8 cellular contexts compared by ENCODE assay signal in the genomic region with DNA sequence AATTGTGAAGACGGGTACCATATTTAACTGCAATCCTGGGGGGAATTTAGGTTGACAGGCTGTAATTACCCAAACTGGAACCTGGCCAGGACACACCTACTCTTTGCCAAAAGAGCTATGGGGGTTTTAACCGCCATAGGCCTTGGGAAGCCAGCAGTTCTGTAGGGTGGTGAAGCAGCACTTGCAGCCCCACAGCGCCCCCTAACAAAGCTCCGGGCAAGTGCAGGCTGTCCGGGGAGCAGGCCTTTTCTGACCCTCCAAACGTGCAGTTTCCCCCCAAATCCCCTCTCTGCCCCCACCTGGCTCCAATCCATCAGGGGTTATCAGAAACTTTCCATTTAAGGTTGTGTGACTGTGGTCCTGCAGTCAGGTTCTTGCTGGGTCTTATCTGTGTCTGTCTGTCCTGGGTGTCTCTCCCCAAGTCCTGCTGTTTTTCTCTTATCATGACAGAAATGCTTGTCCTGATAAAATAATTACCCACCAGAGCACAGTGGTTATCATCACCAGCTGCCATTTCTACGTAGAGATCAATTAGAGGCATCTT.
DNase-seq lines count a peak whose midpoint lies in the region; ATAC-seq and TF ChIP-seq lines count a peak whose summit lies in the region.

No MANE protein-coding gene starts in this region.

- H3K36me3 ChIP-seq in MG63: no peaks in the 10 kb centered on the region

- peak; percentile 64 for ATAC-seq in GM18867 (IDR thresholded peaks at IDR 0.05; ENCODE audit: unreplicated experiment)

- no peaks in the 10 kb centered on the region for H3K4me1 Mint-ChIP-seq in activated naive CD4-positive, alpha-beta T cell treated with anti-CD3 and anti-CD28 coated beads, Interleukin-2, amount 10 ng/mL, durations not matched to agents 7 days and 5 days
- H3K4me1 Mint-ChIP-seq in type B pancreatic cell (ENCODE audit: unreplicated experiment): peaks cover 23% of the 10 kb centered on the region

- CTCF ChIA-PET in activated naive CD4-positive, alpha-beta T cell treated with anti-CD3 and anti-CD28 coated beads, Interleukin-2, amount 10 ng/mL, durations not matched to agents 7 days and 5 days (lab: Charles Lee): interaction anchor here (1.3 to 1.7 kb wide), 2 partner anchors 16 to 384 kb away, joined by 3 to 6 read pairs; no protein-coding TSS in a partner anchor

- intact Hi-C loops in posterior vena cava (cut with DNase I): no loop called here

- no peaks in the 10 kb centered on the region for H3K27me3 Mint-ChIP-seq in activated naive CD4-positive, alpha-beta T cell treated with anti-CD3 and anti-CD28 coated beads, Interleukin-2, amount 10 ng/mL, durations not matched to agents 7 days and 5 days
- H3K27me3 Mint-ChIP-seq in type B pancreatic cell: no peaks in the 10 kb centered on the region

- no peak overlapping the region for H3K4me3 Mint-ChIP-seq in activated naive CD4-positive, alpha-beta T cell treated with anti-CD3 and anti-CD28 coated beads, Interleukin-2, amount 10 ng/mL, durations not matched to agents 7 days and 5 days
- H3K4me3 Mint-ChIP-seq in type B pancreatic cell: no peak overlapping the region

- no peak overlapping the region for H3K4me3 ChIP-seq in MG63

- no peak overlapping the region for H3K27ac Mint-ChIP-seq in activated naive CD4-positive, alpha-beta T cell treated with anti-CD3 and anti-CD28 coated beads, Interleukin-2, amount 10 ng/mL, durations not matched to agents 7 days and 5 days
- no peak overlapping the region for H3K27ac Mint-ChIP-seq in type B pancreatic cell

- peak; percentile 54 for TF ChIP-seq CTCF in 22Rv1 (IDR thresholded peaks at IDR 0.05)
- peak; percentile 77 for TF ChIP-seq CTCF in type B pancreatic cell (conservative IDR thresholded peaks at IDR 0.05)

- H3K27ac ChIP-seq in 22Rv1: no peak overlapping the region

- DNase-seq in NCI-H82 (lab: John Stamatoyannopoulos, UW) (peak; percentile 83), islet precursor cell (peak; percentile 75), type B pancreatic cell (ENCODE audit: extremely low spot score, unreplicated experiment) (no peak), posterior vena cava (ENCODE audit: low spot score) (no peak), MG63 (no peak)
- peak; percentile 46 for DNase-seq in activated naive CD4-positive, alpha-beta T cell treated with anti-CD3 and anti-CD28 coated beads, Interleukin-2, amount 10 ng/mL, durations not matched to agents 7 days and 5 days

- no peaks in the 10 kb centered on the region for H3K9me3 Mint-ChIP-seq in activated naive CD4-positive, alpha-beta T cell treated with anti-CD3 and anti-CD28 coated beads, Interleukin-2, amount 10 ng/mL, durations not matched to agents 7 days and 5 days
- H3K9me3 Mint-ChIP-seq in type B pancreatic cell: no peaks in the 10 kb centered on the region

- H3K27me3 ChIP-seq in MG63: no peaks in the 10 kb centered on the region

- H3K9me3 ChIP-seq in MG63: no peaks in the 10 kb centered on the region

- H3K36me3 Mint-ChIP-seq in activated naive CD4-positive, alpha-beta T cell treated with anti-CD3 and anti-CD28 coated beads, Interleukin-2, amount 10 ng/mL, durations not matched to agents 7 days and 5 days: no peaks in the 10 kb centered on the region
- H3K36me3 Mint-ChIP-seq in type B pancreatic cell: no peaks in the 10 kb centered on the region

Comparison
In these comparisons a context has a peak if more than half of its experiments do, and no peak if none do; other contexts are left out.
1. DNase-seq: peak in NCI-H82 (single experiment), activated naive CD4-positive, alpha-beta T cell treated with anti-CD3 and anti-CD28 coated beads, Interleukin-2, amount 10 ng/mL, durations not matched to agents 7 days and 5 days (single experiment) and islet precursor cell (single experiment); none in type B pancreatic cell (single experiment), posterior vena cava (single experiment) and MG63 (single experiment).